25 cellular contexts compared by ENCODE assay signal in genomic region chr4:36432556-36432955, GRCh38.
"Had no signal": no experiment of that assay in that cellular context is flagged by ENCODE, and none has a peak within 500 bp of the region (broad histone marks: within the 10 kb centered on the region; RNA-seq: fewer than 3 reads in every experiment).

No MANE protein-coding gene starts in this region.

- DNase-seq: hippocampal formation; immature natural killer cell; kidney; left colon; left lung; lower lobe of right lung; mammary epithelial cell; mesenchymal stem cell; naive thymus-derived CD8-positive, alpha-beta T cell; nucleus accumbens; pancreas; posterior cingulate gyrus; retina; right cardiac atrium; small intestine; spleen; stimulated activated CD4-positive, alpha-beta T cell treated with anti-CD3 and anti-CD28 coated beads, Interleukin-4, amount 100 ng/mL, for 24 hours; stimulated activated naive CD4-positive, alpha-beta T cell treated with Interleukin-2 at 50 U/mL for 16 hours; stimulated activated naive CD8-positive, alpha-beta T cell treated with anti-CD3 and anti-CD28 coated beads, Interleukin-15, amount 100 ng/mL, for 72 hours; substantia nigra; uterus had no signal

- H3K4me1 ChIP-seq: left lung, lower lobe of right lung, pancreas, prostate gland, spleen, tibial nerve, uterus had no signal

- H3K27ac ChIP-seq: left lung, lower lobe of right lung, pancreas, prostate gland, spleen, tibial nerve, uterus had no signal

- H3K27me3 ChIP-seq: left lung, pancreas, tibial nerve, uterus had no signal

- ATAC-seq: left colon; left lung; lower lobe of right lung; naive thymus-derived CD8-positive, alpha-beta T cell; pancreas; right cardiac atrium; sciatic nerve; stimulated activated effector memory CD8-positive, alpha-beta T cell treated with anti-CD3 and anti-CD28 coated beads, Interleukin-12 subunit alpha, Interleukin-12 subunit beta, amount 100 ng/mL, for 72 hours; stimulated activated naive CD8-positive, alpha-beta T cell treated with anti-CD3 and anti-CD28 coated beads, Interleukin-15, amount 100 ng/mL, for 72 hours had no signal
